8 cellular contexts compared by ENCODE assay signal in the genomic region with DNA sequence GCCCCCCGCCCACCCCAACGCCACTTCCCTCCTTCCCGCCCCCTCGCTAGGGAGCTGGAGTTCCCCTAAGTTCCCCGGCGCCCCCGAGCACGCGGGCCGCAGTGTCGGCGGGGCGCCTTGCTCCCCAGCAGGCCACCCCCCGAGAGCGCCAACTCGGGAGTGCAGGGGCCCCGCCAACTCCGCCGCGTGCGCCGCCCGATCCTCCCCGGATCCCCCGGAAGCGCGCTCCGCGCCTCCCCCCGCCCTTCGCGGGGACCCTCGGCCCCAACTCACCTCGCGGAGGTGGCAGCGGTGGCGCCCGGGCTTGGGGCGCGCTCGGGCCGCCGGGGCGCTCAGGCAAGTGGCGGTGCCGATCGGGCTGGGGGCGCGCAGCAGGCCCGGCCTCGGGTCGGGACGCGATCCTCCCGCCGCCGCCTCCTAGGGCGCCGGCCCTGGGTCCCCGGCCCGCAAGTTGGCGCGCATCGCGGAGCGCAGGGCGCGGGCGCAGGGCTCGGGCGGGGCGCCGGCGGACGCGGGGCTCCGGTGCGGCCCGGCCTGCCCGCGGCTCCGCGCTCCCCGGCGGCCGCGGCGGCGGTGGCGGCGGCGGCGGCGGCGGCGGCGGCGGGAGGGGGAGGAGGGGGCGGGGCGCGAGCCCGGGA. TPM values are rescaled to one million over a fixed set of nuclear protein-coding genes. Genes with fewer than 3 reads are reported as not detected.
DNase-seq lines count a peak whose midpoint lies in the region; ATAC-seq, FAIRE-seq and TF ChIP-seq lines count a peak whose summit lies in the region.

TSS of gene NCOR2 (minus strand) at position 578 of the 638 bp plus-strand sequence. CDS start 72,361 bp downstream, outside the sequence.

- peak; percentile 71 for TF ChIP-seq POLR2A in GM12878 (IDR thresholded peaks at IDR 0.05; ENCODE audit: low read depth, low read length)

- BruUV-seq in GM12878 (replicated peaks; lab: Mats Ljungman, UMichigan), result no TSS peak

- H3K36me3 ChIP-seq in GM12878 (ENCODE audit: control insufficient read depth in 2 of 2, insufficient read depth in 2 of 2, low read length in 1 of 2), result no peaks in the 10 kb centered on the region; a peak in 2 of 4 replicates

- DNase-seq in NOMO-1 treated with DMSO at 0.1 percent for 48 hours (lab: John Stamatoyannopoulos, UW; ENCODE audit: unreplicated experiment) (peak; percentile 7), NOMO-1 treated with dmso at 0.1 percent for 144 hours (lab: John Stamatoyannopoulos, UW; ENCODE audit: unreplicated experiment) (no peak), T-helper 17 cell (peak; percentile 29 to 51 (median 49)), GM12878 (ENCODE audit: low read depth, low spot score) (no peak), iPS-NIHi11 (ENCODE audit: low spot score) (peak; percentile 64)
- peak in 3 of 4 experiments; percentile 22 to 50 (median 30) for DNase-seq in stimulated activated CD4-positive, alpha-beta T cell treated with anti-CD3 and anti-CD28 coated beads, Interleukin-1b, Interleukin-23, amount 100 ng/mL, for 24 hours (ENCODE audit: low read depth in 4 of 4, low spot score in 1 of 4)

- peaks cover 26% of the 10 kb centered on the region for H3K4me1 ChIP-seq in GM12878 (ENCODE audit: control insufficient read depth, insufficient read depth, low read length)

- peak within 1 kb of the TSS; percentile 89 for H3K9ac ChIP-seq in GM12878 (ENCODE audit: control insufficient read depth, insufficient read depth, low read length)

- H3K27ac ChIP-seq in GM12878 (ENCODE audit: control insufficient read depth, insufficient read depth), result peak within 1 kb of the TSS; percentile 91

- POLR2A ChIA-PET in GM12878 (lab: Charles Lee), result interaction anchor here (1.0 to 4.6 kb wide), 3 partner anchors 15 to 85 kb away, joined by 3 to 31 read pairs (median 3); no protein-coding TSS in a partner anchor

- H3K4me3 Mint-ChIP-seq in T-helper 17 cell, result peak within 1 kb of the TSS; percentile 92

- ATAC-seq in HG03139 (IDR thresholded peaks at IDR 0.05; ENCODE audit: unreplicated experiment) (peak; percentile 18), T-helper 17 cell (peak; percentile 50), GM12878 (peak; percentile 29), GM18858 (IDR thresholded peaks at IDR 0.05; ENCODE audit: unreplicated experiment) (no peak)

- no peak for TF ChIP-seq EP300 in GM12878 (IDR thresholded peaks at IDR 0.05; ENCODE audit: borderline replicate concordance in 1 of 2, control insufficient read depth in 1 of 2, low read depth in 2 of 2, low read length in 2 of 2)

- WGBS in GM12878 (ENCODE audit: insufficient coverage, insufficient replicate concordance, low lambda C conversion rate, missing lambda C conversion rate), result 2% methylated on average over 21 of the region's 102 CpGs

- H3K79me2 ChIP-seq in GM12878 (ENCODE audit: control insufficient read depth, insufficient read depth, low read length), result peaks cover 51% of the 10 kb centered on the region

- peak within 1 kb of the TSS; percentile 95 for H3K4me3 ChIP-seq in GM12878

- TF ChIP-seq RAD21 in GM12878 (IDR thresholded peaks at IDR 0.05; ENCODE audit: insufficient read depth, low read depth, low read length), result no peak

- in situ Hi-C loops in GM12878 (cut with MboI), result no loop called here

- no peaks in the 10 kb centered on the region for H3K27me3 Mint-ChIP-seq in T-helper 17 cell

- RAD21 ChIA-PET in GM12878 (lab: Charles Lee; ENCODE audit: unreplicated experiment), result interaction anchor here (0.6 to 6.0 kb wide), 7 partner anchors 15 to 204 kb away, joined by 3 to 37 read pairs (median 6); no protein-coding TSS in a partner anchor

- no peaks in the 10 kb centered on the region for H3K27me3 ChIP-seq in GM12878 (replicated peaks in 1 of 2; ENCODE audit: control insufficient read depth in 2 of 2, insufficient read depth in 2 of 2, low read length in 1 of 2)

- no peaks in the 10 kb centered on the region for H3K9me3 ChIP-seq in T-helper 17 cell (ENCODE audit: control insufficient read depth, low read length, poor library complexity, severe bottlenecking)
- no peaks in the 10 kb centered on the region for H3K9me3 ChIP-seq in GM12878 (replicated peaks; ENCODE audit: control insufficient read depth, insufficient read depth, low read length)

- no peaks in the 10 kb centered on the region for H4K20me1 ChIP-seq in GM12878 (ENCODE audit: control insufficient read depth, insufficient read depth)

- no peak for TF ChIP-seq CTCF in GM12878 (IDR thresholded peaks at IDR 0.05 in 2 of 3, conservative IDR thresholded peaks at IDR 0.05 in 1 of 3; ENCODE audit: control insufficient read depth in 2 of 3, extremely low read depth in 1 of 3, insufficient read depth in 1 of 3, low read depth in 3 of 3, low read length in 3 of 3)

- no peaks in the 10 kb centered on the region for H3K36me3 Mint-ChIP-seq in T-helper 17 cell (ENCODE audit: low read depth)

- CTCF ChIA-PET in GM12878 (lab: Yijun Ruan, JAX), result interaction anchor here (0.6 to 1.1 kb wide), 3 partner anchors 69 to 204 kb away, joined by 3 read pairs; no protein-coding TSS in a partner anchor

- peak within 1 kb of the TSS; percentile 69 for H2AFZ ChIP-seq in GM12878 (ENCODE audit: control insufficient read depth, low read depth, low read length)

- H3K27ac Mint-ChIP-seq in T-helper 17 cell, result peak within 1 kb of the TSS; percentile 60

- FAIRE-seq in GM12878 (lab: Jason Lieb, UNC), result no peak

- peaks cover 15% of the 10 kb centered on the region for H3K4me1 Mint-ChIP-seq in T-helper 17 cell

- SMC1A ChIA-PET in GM12878 (lab: Charles Lee; ENCODE audit: uncharacterized antibody, unreplicated experiment), result interaction anchor here (0.5 to 7.0 kb wide), 4 partner anchors 14 to 86 kb away, joined by 3 to 48 read pairs (median 12); no protein-coding TSS in a partner anchor

- peak within 1 kb of the TSS; percentile 97 for H3K4me2 ChIP-seq in GM12878 (ENCODE audit: control insufficient read depth, insufficient read depth)

- intact Hi-C loops in GM12878 (cut with micrococcal nuclease; ENCODE audit: unreplicated experiment), result loop anchor here (2.0 to 10.0 kb wide), 4 partner anchors 22 to 348 kb away; partner anchors contain the start of gene UBC

TF ChIP-seq in GM12878, 131 proteins besides CTCF, POLR2A, EP300 and RAD21 (continues in another document):
- TF ChIP-seq SUZ12 (IDR thresholded peaks at IDR 0.05; ENCODE audit: unreplicated experiment) (no peak), SMAD5 (IDR thresholded peaks at IDR 0.05; ENCODE audit: low read depth) (no peak), CREB1 (IDR thresholded peaks at IDR 0.05; ENCODE audit: low read depth) (peak; percentile 18; the same call in 1 of the 2 replicates), ZNF217 (IDR thresholded peaks at IDR 0.05) (no peak), ZSCAN29 (IDR thresholded peaks at IDR 0.05) (peak; percentile 45; the same call in 1 of the 2 replicates), IRF4 (IDR thresholded peaks at IDR 0.05; ENCODE audit: low read depth, low read length) (no peak), SIN3A (IDR thresholded peaks at IDR 0.05; ENCODE audit: low read depth, low read length) (peak; percentile 37; the same call in 1 of the 2 replicates), FOXK2 (IDR thresholded peaks at IDR 0.05) (no peak), SMC3 (IDR thresholded peaks at IDR 0.05; ENCODE audit: borderline replicate concordance, low read length) (no peak), ZNF622 (IDR thresholded peaks at IDR 0.05) (no peak), BHLHE40 (IDR thresholded peaks at IDR 0.05; ENCODE audit: borderline replicate concordance in 1 of 2, low read depth in 2 of 2, low read length in 1 of 2) (peak; percentile 10 to 75; a peak in 3 of 4 replicates), ZNF207 (IDR thresholded peaks at IDR 0.05; ENCODE audit: borderline replicate concordance) (no peak), MEF2B (IDR thresholded peaks at IDR 0.05; ENCODE audit: partially characterized antibody, poor library complexity, severe bottlenecking) (no peak), SUPT20H (IDR thresholded peaks at IDR 0.05; ENCODE audit: borderline replicate concordance, control insufficient read depth, low read depth, low read length) (no peak)
- TF ChIP-seq, protein P1, sequence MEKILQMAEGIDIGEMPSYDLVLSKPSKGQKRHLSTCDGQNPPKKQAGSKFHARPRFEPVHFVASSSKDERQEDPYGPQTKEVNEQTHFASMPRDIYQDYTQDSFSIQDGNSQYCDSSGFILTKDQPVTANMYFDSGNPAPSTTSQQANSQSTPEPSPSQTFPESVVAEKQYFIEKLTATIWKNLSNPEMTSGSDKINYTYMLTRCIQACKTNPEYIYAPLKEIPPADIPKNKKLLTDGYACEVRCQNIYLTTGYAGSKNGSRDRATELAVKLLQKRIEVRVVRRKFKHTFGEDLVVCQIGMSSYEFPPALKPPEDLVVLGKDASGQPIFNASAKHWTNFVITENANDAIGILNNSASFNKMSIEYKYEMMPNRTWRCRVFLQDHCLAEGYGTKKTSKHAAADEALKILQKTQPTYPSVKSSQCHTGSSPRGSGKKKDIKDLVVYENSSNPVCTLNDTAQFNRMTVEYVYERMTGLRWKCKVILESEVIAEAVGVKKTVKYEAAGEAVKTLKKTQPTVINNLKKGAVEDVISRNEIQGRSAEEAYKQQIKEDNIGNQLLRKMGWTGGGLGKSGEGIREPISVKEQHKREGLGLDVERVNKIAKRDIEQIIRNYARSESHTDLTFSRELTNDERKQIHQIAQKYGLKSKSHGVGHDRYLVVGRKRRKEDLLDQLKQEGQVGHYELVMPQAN (conservative IDR thresholded peaks at IDR 0.05), result peak; percentile 76

RNA-seq across cellular contexts. Expression of gene NCOR2, which starts in this region (rescaled TPM):
- total RNA-seq in T-helper 17 cell, result 100 to 1,000 TPM; 107 to 119 TPM
- 166 and 195 TPM in 2 replicates for total RNA-seq in GM12878 (2013; cell fraction: nucleolus; rRNA removed)
- total RNA-seq in GM12878 (2014; rRNA removed), result 12.8 and 18.6 TPM in 2 replicates
- total RNA-seq in GM12878 (2014; rRNA removed; fragmentation: Illumina TruSeq; extraction: Trizol), result 7.2 and 8.6 TPM in 2 replicates
- 164 and 179 TPM in 2 replicates for total RNA-seq in GM12878 (2021)
- 25.4 TPM for polyA plus RNA-seq in GM12878 (2011; ENCODE audit: low read depth)
- 2.6 and 4.2 TPM in 2 replicates for polyA plus RNA-seq in GM12878 (2011; rRNA removed)
- polyA plus RNA-seq in GM12878 (2011; cell fraction: cytosol; rRNA removed), result 6.2 and 8.2 TPM in 2 replicates
- polyA plus RNA-seq in GM12878 (2011; cell fraction: nucleus; rRNA removed), result 44.5 and 72.5 TPM in 2 replicates
- polyA plus RNA-seq in GM12878 (2012), result 79.0 and 103 TPM in 2 replicates
- polyA plus RNA-seq in GM12878 (2014; fragmentation: Illumina TruSeq; extraction: Trizol), result 10.2 and 17.4 TPM in 2 replicates
- polyA plus RNA-seq in GM12878 (2014; fragmentation: Nextera tagmentation; extraction: Ambion mirVana), result under 1 TPM; 0.43 to 0.60 TPM
- polyA plus RNA-seq in GM12878 (2014; rRNA removed), result 41.1 and 63.1 TPM in 2 replicates
- 10 to 100 TPM; 12.7 to 17.1 TPM for polyA plus RNA-seq in GM12878 (2016; fragmentation: Nextera tagmentation; extraction: Ambion mirVana)
- polyA minus RNA-seq in GM12878 (2011; rRNA and poly(A)+ RNA removed), result 33.4 and 33.8 TPM in 2 replicates
- polyA minus RNA-seq in GM12878 (2011; cell fraction: cytosol; rRNA and poly(A)+ RNA removed), result 26.9 and 42.9 TPM in 2 replicates
- polyA minus RNA-seq in GM12878 (2011; cell fraction: nucleus; rRNA and poly(A)+ RNA removed), result 23.1 and 47.3 TPM in 2 replicates

Comparison
In these comparisons a context has a peak if more than half of its experiments do, and no peak if none do; other contexts are left out.
1. DNase-seq: peak in NOMO-1 treated with DMSO at 0.1 percent for 48 hours (single experiment), T-helper 17 cell (3 of 3), iPS-NIHi11 (single experiment) and stimulated activated CD4-positive, alpha-beta T cell treated with anti-CD3 and anti-CD28 coated beads, Interleukin-1b, Interleukin-23, amount 100 ng/mL, for 24 hours (3 of 4); none in NOMO-1 treated with dmso at 0.1 percent for 144 hours (single experiment) and GM12878 (single experiment).